Comparison of ENCODE assay signal across 19 cellular contexts in genomic region chr11:36114095-36114494, GRCh38.
DNase-seq lines count a peak whose midpoint lies in the region; TF ChIP-seq lines count a peak whose summit lies in the region.
"Had no signal": no experiment of that assay in that cellular context is flagged by ENCODE, and none has a peak within 500 bp of the region (broad histone marks: within the 10 kb centered on the region; RNA-seq: fewer than 3 reads in every experiment).

No MANE protein-coding gene starts in this region.

- H3K9me3 Mint-ChIP-seq in endodermal cell: peaks cover 25% of the 10 kb centered on the region
- peaks cover 8% of the 10 kb centered on the region for H3K9me3 Mint-ChIP-seq in Calu3 (ENCODE audit: low read depth, unreplicated experiment)

- TF ChIP-seq CTCF in endodermal cell (conservative IDR thresholded peaks at IDR 0.05) (no peak), Calu3 (IDR thresholded peaks at IDR 0.05; ENCODE audit: unreplicated experiment) (no peak), foreskin fibroblast (IDR thresholded peaks at IDR 0.05; ENCODE audit: low read depth, low read length) (no peak)

- peaks cover 35% of the 10 kb centered on the region for H3K4me1 Mint-ChIP-seq in endodermal cell
- no peaks in the 10 kb centered on the region for H3K4me1 Mint-ChIP-seq in Calu3 (ENCODE audit: low read depth, unreplicated experiment)
- H3K4me1 Mint-ChIP-seq: B cell; CD4-positive, CD25-positive, alpha-beta regulatory T cell had no signal

- CTCF ChIA-PET in Calu3 (lab: Charles Lee): no interaction called here

- DNase-seq in G401 (ENCODE audit: low spot score) (peak; percentile 94), cerebellar cortex (ENCODE audit: low spot score) (peak; percentile 93), endodermal cell (no peak), Calu3 (no peak), foreskin fibroblast (no peak)
- no peak for DNase-seq in activated CD8-positive, alpha-beta memory T cell treated with anti-CD3 and anti-CD28 coated beads, Interleukin-2, amount 50 U/mL, for 48 hours
- DNase-seq: Caco-2; CD4-positive, CD25-positive, alpha-beta regulatory T cell; CD8-positive, alpha-beta T cell; DMS 273 treated with DMSO at 0.1 percent for 48 hours; DMS79; EL; GF-D8; GOT3; HCEC 1CT had no signal

- intact Hi-C loops in Calu3 (cut with micrococcal nuclease; ENCODE audit: unreplicated experiment): no loop called here

- no TSS peak for BruUV-seq in Calu3 (replicated peaks; lab: Mats Ljungman, UMichigan)

- no peak overlapping the region for H3K9ac ChIP-seq in endodermal cell (ENCODE audit: extremely low read depth, low read length, poor library complexity, severe bottlenecking)
- H3K9ac ChIP-seq: BLaER1 had no signal

- H3K27ac Mint-ChIP-seq in endodermal cell: no peak overlapping the region
- H3K27ac Mint-ChIP-seq in Calu3 (ENCODE audit: unreplicated experiment): no peak overlapping the region
- H3K27ac Mint-ChIP-seq: B cell; CD4-positive, CD25-positive, alpha-beta regulatory T cell; CD8-positive, alpha-beta T cell had no signal

- in situ Hi-C loops in G401 (cut with HindIII; ENCODE audit: low sequenced_read_pairs): no loop called here

- H3K27me3 ChIP-seq in endodermal cell (ENCODE audit: control insufficient read depth, insufficient read depth, low read length, poor library complexity, severe bottlenecking): no peaks in the 10 kb centered on the region
- H3K27me3 ChIP-seq: BLaER1 had no signal

- no peak overlapping the region for H3K27ac ChIP-seq in endodermal cell (ENCODE audit: low read depth, low read length)
- H3K27ac ChIP-seq: 22Rv1, BLaER1, C4-2B had no signal

- H3K27me3 Mint-ChIP-seq in endodermal cell (ENCODE audit: insufficient read depth) (peaks cover 2% of the 10 kb centered on the region), Calu3 (ENCODE audit: unreplicated experiment) (no peaks in the 10 kb centered on the region)

- H3K4me1 ChIP-seq in endodermal cell (ENCODE audit: control insufficient read depth, insufficient read depth, low read length): peaks cover 12% of the 10 kb centered on the region
- H3K4me1 ChIP-seq: BLaER1, Caco-2 had no signal

- H3K36me3 Mint-ChIP-seq in endodermal cell (ENCODE audit: low read depth) (peaks cover 50% of the 10 kb centered on the region), Calu3 (ENCODE audit: insufficient read depth, unreplicated experiment) (no peaks in the 10 kb centered on the region)
- H3K36me3 Mint-ChIP-seq: CD4-positive, CD25-positive, alpha-beta regulatory T cell; CD8-positive, alpha-beta T cell had no signal

- no peak overlapping the region for H3K4me3 Mint-ChIP-seq in endodermal cell
- H3K4me3 Mint-ChIP-seq in Calu3 (ENCODE audit: low read depth, unreplicated experiment): no peak overlapping the region
- H3K4me3 Mint-ChIP-seq: B cell; CD4-positive, CD25-positive, alpha-beta regulatory T cell; CD8-positive, alpha-beta T cell had no signal

- H3K9me3 ChIP-seq in endodermal cell (ENCODE audit: control insufficient read depth, low read length): peaks cover 29% of the 10 kb centered on the region
- H3K9me3 ChIP-seq: Caco-2 had no signal

- WGBS in endodermal cell (ENCODE audit: insufficient coverage in 1 of 2, insufficient read length in 1 of 2), 2 experiments: 95 to 98% methylated on average over 5 to 7 of the region's 7 CpGs

- peaks cover 45% of the 10 kb centered on the region for H3K36me3 ChIP-seq in endodermal cell (ENCODE audit: control insufficient read depth, insufficient read depth, low read length)

- H3K4me3 ChIP-seq in endodermal cell (ENCODE audit: low read length): peak overlapping the region; percentile 71
- H3K4me3 ChIP-seq in foreskin fibroblast (ENCODE audit: low read depth in 1 of 2, low read length in 2 of 2): no peak overlapping the region
- H3K4me3 ChIP-seq: BLaER1 had no signal

Comparison
In these comparisons a context has a peak if more than half of its experiments do, and no peak if none do; other contexts are left out.
1. DNase-seq: peak in G401 (single experiment) and cerebellar cortex (single experiment); none in endodermal cell (single experiment), Calu3 (single experiment), activated CD8-positive, alpha-beta memory T cell treated with anti-CD3 and anti-CD28 coated beads, Interleukin-2, amount 50 U/mL, for 48 hours (single experiment) and foreskin fibroblast (0 of 2).